In genomic region chr1:66445492-66446181, GRCh38 we compare ENCODE assay signal across 8 cellular contexts.
DNase-seq lines count a peak whose midpoint lies in the region; ATAC-seq, FAIRE-seq and TF ChIP-seq lines count a peak whose summit lies in the region.

No MANE protein-coding gene starts in this region.

- no peak overlapping the region for H3K9ac ChIP-seq in K562 (ENCODE audit: insufficient read depth in 1 of 2, low read depth in 2 of 2, low read length in 2 of 2)

- CTCF ChIA-PET in T-cell (lab: Charles Lee) = interaction anchor here (0.6 to 6.8 kb wide), 58 partner anchors 9 to 1026 kb away, joined by 3 to 320 read pairs (median 4); no protein-coding TSS in a partner anchor
- CTCF ChIA-PET in K562 (lab: Yijun Ruan, JAX; ENCODE audit: low intra/inter-chr PET ratio) = interaction anchor here (1.7 to 3.0 kb wide), 3 partner anchors 192 to 487 kb away, joined by 7 to 19 read pairs (median 11); no protein-coding TSS in a partner anchor

- H3K36me3 ChIP-seq in K562 (ENCODE audit: control insufficient read depth, insufficient read depth, low read length) = no peaks in the 10 kb centered on the region

- H3K27ac Mint-ChIP-seq in T-cell = peak overlapping the region; percentile 97

- in situ Hi-C loops in K562 (cut with MboI) = loop anchor here (10.0 kb wide), 1 partner anchor 201 kb away; no protein-coding TSS in a partner anchor

- peak; percentile 68 for ATAC-seq in GM18870 (IDR thresholded peaks at IDR 0.05; ENCODE audit: unreplicated experiment)
- peak; percentile 82 for ATAC-seq in HG02884 (IDR thresholded peaks at IDR 0.05; ENCODE audit: unreplicated experiment)
- peak; percentile 84 to 94 (median 92) for ATAC-seq in T-cell (replicated peaks in 1 of 4)
- no peak for ATAC-seq in K562
- ATAC-seq in omental fat pad (ENCODE audit: low FRiP score) = peak; percentile 43

- H3K4me2 ChIP-seq in K562 (ENCODE audit: insufficient read depth, low read length) = no peak overlapping the region

- H3K4me3 Mint-ChIP-seq in T-cell = peak overlapping the region; percentile 59 to 64 (median 64)

- no peaks in the 10 kb centered on the region for H4K20me1 ChIP-seq in K562 (replicated peaks; ENCODE audit: control insufficient read depth, insufficient read depth, low read length)

- DNase-seq in T-cell = peak; percentile 30 to 68 (median 52)
- no peak for DNase-seq in K562 (ENCODE audit: extremely low read depth in 1 of 4, low spot score in 3 of 4)
- DNase-seq in omental fat pad (ENCODE audit: low spot score) = no peak
- DNase-seq in T1000 (lab: John Stamatoyannopoulos, UW) = no peak
- DNase-seq in H4 (ENCODE audit: low spot score) = no peak
- no peak for DNase-seq in DMS114 treated with DMSO at 0.1 percent for 48 hours (lab: John Stamatoyannopoulos, UW; ENCODE audit: unreplicated experiment)

- POLR2A ChIA-PET in T-cell (lab: Charles Lee) (interaction anchor here (0.6 to 1.5 kb wide), 6 partner anchors 8 to 196 kb away, joined by 3 to 5 read pairs (median 4); no protein-coding TSS in a partner anchor), K562 (lab: Yijun Ruan, JAX) (interaction anchor here (0.6 kb wide), 2 partner anchors 1390 to 1537 kb away, joined by 3 read pairs; no protein-coding TSS in a partner anchor)

- no peaks in the 10 kb centered on the region for H3K79me2 ChIP-seq in K562 (ENCODE audit: control insufficient read depth, insufficient read depth, low read length)

- no peak for TF ChIP-seq CTCF in K562 (IDR thresholded peaks at IDR 0.05 in 2 of 3, conservative IDR thresholded peaks at IDR 0.05 in 1 of 3; ENCODE audit: insufficient read depth in 2 of 3, low read depth in 1 of 3, low read length in 3 of 3)
- TF ChIP-seq CTCF in omental fat pad (IDR thresholded peaks at IDR 0.05) = no peak

- TF ChIP-seq RAD21 in K562 (CRISPR knock-in tag; conservative IDR thresholded peaks at IDR 0.05 in 1 of 2, IDR thresholded peaks at IDR 0.05 in 1 of 2) = no peak

- peak; percentile 11 for FAIRE-seq in K562 (lab: Jason Lieb, UNC)

- WGBS in K562 (ENCODE audit: insufficient coverage, low coverage, missing lambda C conversion rate) = 2% methylated on average over 5 of the region's 5 CpGs

- peaks cover 0 to 4% of the 10 kb centered on the region in 2 donors for H3K27me3 Mint-ChIP-seq in T-cell

- H3K9me3 ChIP-seq in K562 (replicated peaks; ENCODE audit: control insufficient read depth, insufficient read depth, low read depth, low read length) = no peaks in the 10 kb centered on the region

- H3K4me1 Mint-ChIP-seq in T-cell = peaks cover 22 to 24% (median 23%) of the 10 kb centered on the region in 3 donors

- H3K27ac ChIP-seq in K562 (ENCODE audit: extremely low read depth, low read depth, low read length) = no peak overlapping the region

- no peaks in the 10 kb centered on the region for H3K9me1 ChIP-seq in K562 (ENCODE audit: control insufficient read depth, insufficient read depth, low read length)

- H3K27me3 ChIP-seq in K562 (ENCODE audit: control insufficient read depth in 2 of 2, insufficient read depth in 2 of 2, low read length in 2 of 2) = no peaks in the 10 kb centered on the region

- H3K9me3 Mint-ChIP-seq in T-cell = no peaks in the 10 kb centered on the region

- no peaks in the 10 kb centered on the region for H3K4me1 ChIP-seq in K562 (replicated peaks in 1 of 2; ENCODE audit: control insufficient read depth in 2 of 2, insufficient read depth in 2 of 2, low read length in 2 of 2)

- H3K4me3 ChIP-seq in K562 = no peak overlapping the region

- no peak for TF ChIP-seq EP300 in K562 (IDR thresholded peaks at IDR 0.05; ENCODE audit: low read length)

- BruUV-seq in K562 (replicated peaks; lab: Mats Ljungman, UMichigan) = no TSS peak

- intact Hi-C loops in K562 (cut with micrococcal nuclease) = loop anchor here (1.0 to 10.0 kb wide), 3 partner anchors 192 to 721 kb away; no protein-coding TSS in a partner anchor

- H2AFZ ChIP-seq in K562 (ENCODE audit: low read depth, low read length) = no peak overlapping the region

- TF ChIP-seq POLR2A in K562 (conservative IDR thresholded peaks at IDR 0.05) = no peak

- H3K36me3 Mint-ChIP-seq in T-cell = no peaks in the 10 kb centered on the region

TF ChIP-seq in K562, 482 proteins besides CTCF, POLR2A, EP300 and RAD21:
- TF ChIP-seq LARP7 (IDR thresholded peaks at IDR 0.05) = no peak
- no peak for TF ChIP-seq POLR3G (IDR thresholded peaks at IDR 0.05; ENCODE audit: extremely low read depth, insufficient read length, insufficient replicate concordance)
- TF ChIP-seq RBM14 (IDR thresholded peaks at IDR 0.05; ENCODE audit: borderline replicate concordance, insufficient read depth, low read depth, low read length) = no peak
- no peak for TF ChIP-seq POLR2H (tag; IDR thresholded peaks at IDR 0.05; ENCODE audit: low read depth)
- no peak for TF ChIP-seq ADNP (tag; IDR thresholded peaks at IDR 0.05)
- TF ChIP-seq HDAC8 (tag; IDR thresholded peaks at IDR 0.05) = no peak
- no peak for TF ChIP-seq TRIM28 (IDR thresholded peaks at IDR 0.05)
- TF ChIP-seq THRA (IDR thresholded peaks at IDR 0.05) = no peak
- no peak for TF ChIP-seq ZNF174 (CRISPR knock-in tag; IDR thresholded peaks at IDR 0.05)
- no peak for TF ChIP-seq SIRT6 (IDR thresholded peaks at IDR 0.05; ENCODE audit: low read depth, low read length)
- TF ChIP-seq DACH1 (IDR thresholded peaks at IDR 0.05; ENCODE audit: partially characterized antibody) = no peak
- TF ChIP-seq U2AF1 (optimal IDR thresholded peaks at IDR 0.05; ENCODE audit: low read depth, low read length) = no peak
- no peak for TF ChIP-seq HNRNPK (IDR thresholded peaks at IDR 0.05; ENCODE audit: low read depth, low read length, poor library complexity, severe bottlenecking)
- TF ChIP-seq CBX1 (IDR thresholded peaks at IDR 0.05; ENCODE audit: low read depth) = no peak
- TF ChIP-seq FOXP1 (CRISPR knock-in tag; IDR thresholded peaks at IDR 0.05) = no peak
- no peak for TF ChIP-seq HDAC2 (IDR thresholded peaks at IDR 0.05)
- TF ChIP-seq RCOR1 (IDR thresholded peaks at IDR 0.05; ENCODE audit: borderline replicate concordance in 1 of 2, low read depth in 2 of 2, low read length in 2 of 2) = no peak
- no peak for TF ChIP-seq CTBP1 (IDR thresholded peaks at IDR 0.05; ENCODE audit: borderline replicate concordance)
- no peak for TF ChIP-seq NFIC (IDR thresholded peaks at IDR 0.05)

Comparison
In these comparisons a context has a peak if more than half of its experiments do, and no peak if none do; other contexts are left out.
1. DNase-seq: peak in T-cell (34 of 34); none in K562 (0 of 4), omental fat pad (single experiment), T1000 (single experiment), H4 (single experiment) and DMS114 treated with DMSO at 0.1 percent for 48 hours (single experiment).